In genomic region chr2:118834901-118835738, GRCh38 we compare ENCODE assay signal across 8 cellular contexts. TPM values are rescaled to one million over a fixed set of nuclear protein-coding genes. Genes with fewer than 3 reads are reported as not detected.
DNase-seq lines count a peak whose midpoint lies in the region; ATAC-seq and TF ChIP-seq lines count a peak whose summit lies in the region.

No MANE protein-coding gene starts in this region.

- H3K27me3 ChIP-seq in WERI-Rb-1 (ENCODE audit: insufficient read depth, low read depth, severe bottlenecking) = peaks cover 100% of the 10 kb centered on the region

- H3K36me3 ChIP-seq in WERI-Rb-1 = no peaks in the 10 kb centered on the region

- no peak for TF ChIP-seq CTCF in WERI-Rb-1 (IDR thresholded peaks at IDR 0.05; ENCODE audit: low read depth, low read length)

- DNase-seq in ELF-1 (ENCODE audit: low read depth, low spot score) (peak; percentile 70), WERI-Rb-1 (no peak), left ventricle myocardium superior (no peak), retina (peak; percentile 68), putamen (ENCODE audit: low spot score) (no peak), SW480 (ENCODE audit: low spot score) (no peak)
- no peak for DNase-seq in stimulated activated CD4-positive, alpha-beta T cell treated with anti-CD3 and anti-CD28 coated beads, Interleukin-4, amount 100 ng/mL, for 4 hours

- H3K27ac ChIP-seq in WERI-Rb-1 = no peak overlapping the region

- H3K4me3 ChIP-seq in WERI-Rb-1 (ENCODE audit: low read depth, low read length) = peak overlapping the region; percentile 2; the same call in 1 of the 2 replicates

- intact Hi-C loops in left ventricle myocardium superior (cut with micrococcal nuclease) = no loop called here

- no peaks in the 10 kb centered on the region for H3K9me3 ChIP-seq in WERI-Rb-1 (ENCODE audit: severe bottlenecking)

- peak; percentile 24 for ATAC-seq in left ventricle myocardium superior
- ATAC-seq in GM21381 (IDR thresholded peaks at IDR 0.05; ENCODE audit: unreplicated experiment) = no peak

RNA-seq across cellular contexts. Expression of gene EN1, which starts 12.3 kb away (rescaled TPM):
- not detected for total RNA-seq in left ventricle myocardium superior

Comparison
In these comparisons a context has a peak if more than half of its experiments do, and no peak if none do; other contexts are left out.
1. DNase-seq: peak in ELF-1 (single experiment) and retina (single experiment); none in WERI-Rb-1 (single experiment), left ventricle myocardium superior (single experiment), putamen (single experiment), stimulated activated CD4-positive, alpha-beta T cell treated with anti-CD3 and anti-CD28 coated beads, Interleukin-4, amount 100 ng/mL, for 4 hours (0 of 2) and SW480 (single experiment).